14 cellular contexts compared by ENCODE assay signal in genomic region chr9:124149992-124150391, GRCh38.
A peak's percentile ranks its signal among the peaks of the same experiment; 100 is the strongest.
DNase-seq lines count a peak whose midpoint lies in the region; TF ChIP-seq lines count a peak whose summit lies in the region.
"Had no signal": no experiment of that assay in that cellular context is flagged by ENCODE, and none has a peak within 500 bp of the region (broad histone marks: within the 10 kb centered on the region; RNA-seq: fewer than 3 reads in every experiment).

No MANE protein-coding gene starts in this region.

- H3K4me1 ChIP-seq in GM23248 (ENCODE audit: insufficient read depth), result no peaks in the 10 kb centered on the region
- no peaks in the 10 kb centered on the region for H3K4me1 ChIP-seq in Karpas-422 (ENCODE audit: low read length)
- peaks cover 10% of the 10 kb centered on the region for H3K4me1 ChIP-seq in adipocyte (ENCODE audit: control insufficient read depth, insufficient read depth, low read length)
- H3K4me1 ChIP-seq in mesendoderm (ENCODE audit: control insufficient read depth, low read depth, low read length), result no peaks in the 10 kb centered on the region
- H3K4me1 ChIP-seq: lower lobe of right lung, right atrium auricular region, upper lobe of left lung had no signal

- H3K4me2 ChIP-seq in GM23248 (ENCODE audit: unreplicated experiment), result no peak overlapping the region
- no peak overlapping the region for H3K4me2 ChIP-seq in Karpas-422 (ENCODE audit: low read depth, low read length, poor library complexity, severe bottlenecking)
- no peak overlapping the region for H3K4me2 ChIP-seq in mesendoderm (ENCODE audit: low read length)

- no peak overlapping the region for H3K23ac ChIP-seq in mesendoderm (ENCODE audit: low read length)

- H3K9me2 ChIP-seq in GM23248 (ENCODE audit: insufficient read depth) (no peaks in the 10 kb centered on the region), Karpas-422 (replicated peaks; ENCODE audit: insufficient read depth, low read length) (no peaks in the 10 kb centered on the region)

- H2BK5ac ChIP-seq in mesendoderm (ENCODE audit: low read length), result no peak overlapping the region

- H3K4me3 ChIP-seq in GM23248, result no peak overlapping the region
- H3K4me3 ChIP-seq in Karpas-422 (ENCODE audit: low read length), result no peak overlapping the region
- no peak overlapping the region for H3K4me3 ChIP-seq in adipocyte (ENCODE audit: low read length)
- no peak overlapping the region for H3K4me3 ChIP-seq in mesendoderm (ENCODE audit: low read length)
- H3K4me3 ChIP-seq in coronary artery, result no peak overlapping the region
- H3K4me3 ChIP-seq: lower lobe of right lung, right atrium auricular region, upper lobe of left lung had no signal

- DNase-seq in GM23248 (peak; percentile 40), Karpas-422 (peak; percentile 55), adipocyte (ENCODE audit: low read depth) (peak; percentile 31), mesendoderm (peak; percentile 61), GF-D8 (lab: John Stamatoyannopoulos, UW) (no peak), coronary artery (ENCODE audit: low spot score) (no peak), cardiac septum (ENCODE audit: low spot score) (no peak)
- DNase-seq: activated gamma-delta T cell treated with Interleukin-2 at 50 U/mL for 16 hours; effector CD4-positive, alpha-beta T cell; lower lobe of right lung; NCI-H187 treated with DMSO at 0.1 percent for 48 hours; NCI-H82 had no signal

- H3K56ac ChIP-seq in mesendoderm (ENCODE audit: low read length), result no peak overlapping the region

- TF ChIP-seq CTCF in coronary artery (IDR thresholded peaks at IDR 0.05), result no peak

- WGBS in GM23248 (ENCODE audit: low coverage in 1 of 2, low lambda C conversion rate in 2 of 2, missing lambda C conversion rate in 2 of 2), 2 experiments, result 43 to 50% methylated on average over 1 of the region's 1 CpG
- no CpG with 5 or more reads among the region's 1 CpG for WGBS in mesendoderm (ENCODE audit: extremely low coverage, insufficient coverage, low lambda C conversion rate)

- H3K79me1 ChIP-seq in mesendoderm (ENCODE audit: low read length), result no peaks in the 10 kb centered on the region

- H2BK120ac ChIP-seq in mesendoderm (ENCODE audit: low read depth, low read length), result no peak overlapping the region

- H3K79me2 ChIP-seq in GM23248 (ENCODE audit: insufficient read depth) (no peaks in the 10 kb centered on the region), Karpas-422 (ENCODE audit: low read length) (no peaks in the 10 kb centered on the region), mesendoderm (ENCODE audit: control insufficient read depth, insufficient read depth, low read length) (no peaks in the 10 kb centered on the region)

- H3K27ac ChIP-seq in GM23248 (no peak overlapping the region), Karpas-422 (ENCODE audit: low read length) (no peak overlapping the region), mesendoderm (ENCODE audit: low read depth, low read length) (no peak overlapping the region), coronary artery (no peak overlapping the region)
- H3K27ac ChIP-seq: lower lobe of right lung, right atrium auricular region, upper lobe of left lung had no signal

- H2AFZ ChIP-seq in GM23248 (no peak overlapping the region), Karpas-422 (ENCODE audit: low read length) (no peak overlapping the region)

- no peaks in the 10 kb centered on the region for H3K9me3 ChIP-seq in GM23248 (ENCODE audit: low read depth)
- H3K9me3 ChIP-seq in Karpas-422 (ENCODE audit: low read length), result no peaks in the 10 kb centered on the region
- peaks cover 3% of the 10 kb centered on the region for H3K9me3 ChIP-seq in adipocyte (ENCODE audit: control insufficient read depth, low read length)
- H3K9me3 ChIP-seq: lower lobe of right lung, right atrium auricular region, upper lobe of left lung had no signal

- H4K5ac ChIP-seq in mesendoderm (ENCODE audit: low read length), result no peak overlapping the region

- H4K20me1 ChIP-seq in GM23248 (ENCODE audit: insufficient read depth), result no peaks in the 10 kb centered on the region
- H4K20me1 ChIP-seq in Karpas-422 (ENCODE audit: insufficient read depth, low read depth, low read length), result no peaks in the 10 kb centered on the region

- no peak overlapping the region for H4K8ac ChIP-seq in mesendoderm (ENCODE audit: low read depth, low read length)

- in situ Hi-C loops in GM23248 (cut with MboI), result no loop called here

- no peak overlapping the region for H3K18ac ChIP-seq in mesendoderm (ENCODE audit: low read length)

- no peaks in the 10 kb centered on the region for H3F3A ChIP-seq in GM23248 (ENCODE audit: insufficient read depth)

- H3K9ac ChIP-seq in GM23248, result no peak overlapping the region
- no peak overlapping the region for H3K9ac ChIP-seq in Karpas-422 (ENCODE audit: low read length)
- no peak overlapping the region for H3K9ac ChIP-seq in adipocyte (ENCODE audit: low read length)
- H3K9ac ChIP-seq in mesendoderm (ENCODE audit: low read length), result no peak overlapping the region

- no peak overlapping the region for H2BK15ac ChIP-seq in mesendoderm (replicated peaks; ENCODE audit: low read depth)

- intact Hi-C loops in cardiac septum (cut with DNase I), result no loop called here

- H2AK5ac ChIP-seq in mesendoderm (ENCODE audit: low read length), result no peak overlapping the region

- no peak overlapping the region for H3K4ac ChIP-seq in mesendoderm (ENCODE audit: low read depth, low read length)

- H3K27me3 ChIP-seq in GM23248 (replicated peaks; ENCODE audit: insufficient read depth), result peaks cover 9% of the 10 kb centered on the region; the same call in 1 of the 2 replicates
- H3K27me3 ChIP-seq in Karpas-422 (ENCODE audit: low read length), result no peaks in the 10 kb centered on the region
- peaks cover 15% of the 10 kb centered on the region for H3K27me3 ChIP-seq in adipocyte (replicated peaks; ENCODE audit: control insufficient read depth, insufficient read depth, low read length)
- no peaks in the 10 kb centered on the region for H3K27me3 ChIP-seq in mesendoderm (ENCODE audit: insufficient read depth, low read length, poor library complexity)
- H3K27me3 ChIP-seq: right atrium auricular region, upper lobe of left lung had no signal

- H3K36me3 ChIP-seq in GM23248 (ENCODE audit: low read depth), result no peaks in the 10 kb centered on the region
- H3K36me3 ChIP-seq in Karpas-422 (ENCODE audit: insufficient read depth, low read length), result no peaks in the 10 kb centered on the region
- no peaks in the 10 kb centered on the region for H3K36me3 ChIP-seq in adipocyte (ENCODE audit: control insufficient read depth, insufficient read depth, low read length, severe bottlenecking)
- no peaks in the 10 kb centered on the region for H3K36me3 ChIP-seq in mesendoderm (ENCODE audit: control insufficient read depth, insufficient read depth, low read length)
- H3K36me3 ChIP-seq: lower lobe of right lung, right atrium auricular region, upper lobe of left lung had no signal

Comparison
In these comparisons a context has a peak if more than half of its experiments do, and no peak if none do; other contexts are left out.
1. DNase-seq: peak in GM23248 (single experiment), Karpas-422 (single experiment), adipocyte (single experiment) and mesendoderm (single experiment); none in GF-D8 (single experiment), coronary artery (single experiment) and cardiac septum (single experiment).